In the genomic region with DNA sequence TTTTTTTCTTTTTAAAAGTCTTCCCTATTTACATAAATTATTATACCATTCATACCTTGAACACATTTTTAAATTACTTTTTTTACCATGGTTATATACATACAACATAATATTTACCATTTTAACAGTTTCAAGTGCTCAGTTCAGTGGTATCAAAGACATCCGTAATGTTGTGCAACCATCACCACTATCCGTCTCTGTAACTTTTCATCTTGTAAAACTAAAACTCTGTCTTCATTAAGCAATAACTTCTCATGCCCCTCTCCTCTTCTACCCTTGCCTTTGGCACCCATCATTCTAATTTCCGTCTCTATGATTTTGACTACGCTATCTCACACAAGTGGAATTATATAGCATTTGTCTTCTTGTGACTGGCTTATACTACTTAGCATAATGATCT, we compare ENCODE assay signal across 22 cellular contexts.
"Had no signal": no experiment of that assay in that cellular context is flagged by ENCODE, and none has a peak within 500 bp of the region (broad histone marks: within the 10 kb centered on the region; RNA-seq: fewer than 3 reads in every experiment).

No MANE protein-coding gene starts in this region.

- H3K36me3 Mint-ChIP-seq: activated naive CD8-positive, alpha-beta T cell treated with anti-CD3 and anti-CD28 coated beads, Interleukin-2, amount 10 ng/mL, durations not matched to agents 7 days and 5 days had no signal

- FAIRE-seq: colon had no signal

- H3K4me1 Mint-ChIP-seq: activated naive CD8-positive, alpha-beta T cell treated with anti-CD3 and anti-CD28 coated beads, Interleukin-2, amount 10 ng/mL, durations not matched to agents 7 days and 5 days had no signal

- H3K4me1 ChIP-seq: adrenal gland, SJCRH30 had no signal

- H3K9me3 Mint-ChIP-seq: activated CD8-positive, alpha-beta T cell treated with anti-CD3 and anti-CD28 coated beads for 36 hours; activated naive CD8-positive, alpha-beta T cell treated with anti-CD3 and anti-CD28 coated beads, Interleukin-2, amount 10 ng/mL, durations not matched to agents 7 days and 5 days had no signal

- H3K9ac ChIP-seq: SK-N-SH had no signal

- H3K27ac ChIP-seq: adrenal gland, SJCRH30 had no signal

- H3K4me3 ChIP-seq: adrenal gland, SJCRH30 had no signal

- H3K27me3 ChIP-seq: adrenal gland, SJCRH30 had no signal

- H3K4me3 Mint-ChIP-seq: activated CD8-positive, alpha-beta T cell treated with anti-CD3 and anti-CD28 coated beads for 36 hours; activated naive CD8-positive, alpha-beta T cell treated with anti-CD3 and anti-CD28 coated beads, Interleukin-2, amount 10 ng/mL, durations not matched to agents 7 days and 5 days; activated T-cell treated with anti-CD3 and anti-CD28 coated beads, Interleukin-2, amount 50 U/mL, for 72 hours had no signal

- H3K4me2 ChIP-seq: SK-N-SH had no signal

- H3K27ac Mint-ChIP-seq: activated CD8-positive, alpha-beta T cell treated with anti-CD3 and anti-CD28 coated beads for 36 hours; activated naive CD8-positive, alpha-beta T cell treated with anti-CD3 and anti-CD28 coated beads, Interleukin-2, amount 10 ng/mL, durations not matched to agents 7 days and 5 days; activated T-cell treated with anti-CD3 and anti-CD28 coated beads, Interleukin-2, amount 50 U/mL, for 72 hours had no signal

- DNase-seq: activated CD4-positive, alpha-beta T cell treated with anti-CD3 and anti-CD28 coated beads for 4 hours; activated CD8-positive, alpha-beta memory T cell treated with anti-CD3 and anti-CD28 coated beads, Interleukin-2, amount 50 U/mL, for 4 hours; activated CD8-positive, alpha-beta T cell treated with anti-CD3 and anti-CD28 coated beads for 36 hours; activated naive CD4-positive, alpha-beta T cell treated with anti-CD3 and anti-CD28 coated beads, Interleukin-2, amount 50 U/mL, for 16 hours; activated naive CD8-positive, alpha-beta T cell treated with anti-CD3 and anti-CD28 coated beads, Interleukin-2, amount 10 ng/mL, durations not matched to agents 7 days and 5 days; activated T-cell treated with anti-CD3 and anti-CD28 coated beads, Interleukin-2, amount 50 U/mL, for 72 hours; adrenal gland; anterior cingulate cortex; cerebellar nuclear complex; KBM-7; NCI-H1048; NCI-H1930; NCI-H2107; NCI-H2171 treated with DMSO at 0.1 percent for 48 hours; NCI-H226; NCI-H526 treated with DMSO at 0.1 percent for 48 hours; NCI-H82; SJCRH30; SK-N-SH; T-helper 1 cell had no signal

- H3K27me3 Mint-ChIP-seq: activated CD8-positive, alpha-beta T cell treated with anti-CD3 and anti-CD28 coated beads for 36 hours had no signal

- H3K9me3 ChIP-seq: adrenal gland, SJCRH30, SK-N-SH had no signal

- H3K36me3 ChIP-seq: adrenal gland, SJCRH30 had no signal

- ATAC-seq: activated CD4-positive, CD25-positive, alpha-beta regulatory T cell treated with anti-CD3 and anti-CD28 coated beads, Interleukin-2, amount 50 U/mL, for 24 hours; activated CD8-positive, alpha-beta T cell treated with anti-CD3 and anti-CD28 coated beads for 36 hours; activated T-cell treated with anti-CD3 and anti-CD28 coated beads, Interleukin-2, amount 50 U/mL, for 72 hours had no signal
